26 cellular contexts compared by ENCODE assay signal in genomic region chr4:125303821-125304220, GRCh38. TPM values are rescaled to one million over a fixed set of nuclear protein-coding genes. Genes with fewer than 3 reads are reported as not detected.
"Had no signal": no experiment of that assay in that cellular context is flagged by ENCODE, and none has a peak within 500 bp of the region (broad histone marks: within the 10 kb centered on the region; RNA-seq: fewer than 3 reads in every experiment).

No MANE protein-coding gene starts in this region.

- H3K27me3 ChIP-seq: esophagus squamous epithelium, heart right ventricle, left lung, stomach, tibial artery had no signal

- H3K27ac ChIP-seq: coronary artery, esophagus squamous epithelium, heart right ventricle, left lung, parathyroid adenoma, prostate gland, stomach, tibial artery had no signal

- H3K9ac ChIP-seq: parathyroid adenoma had no signal

- H2AFZ ChIP-seq: parathyroid adenoma had no signal

- H3K36me3 ChIP-seq: esophagus squamous epithelium, heart right ventricle, left lung, prostate gland, stomach, tibial artery had no signal

- H3K9me3 ChIP-seq: esophagus squamous epithelium, heart right ventricle, left lung, prostate gland, stomach, tibial artery had no signal

- H3K4me3 ChIP-seq: coronary artery, esophagus squamous epithelium, heart right ventricle, left lung, prostate gland, stomach, tibial artery had no signal

- ATAC-seq: heart right ventricle; left lung; naive thymus-derived CD8-positive, alpha-beta T cell; right cardiac atrium had no signal

- H3K4me1 ChIP-seq: heart right ventricle, left lung, parathyroid adenoma, prostate gland, stomach, tibial artery had no signal

- H3K79me2 ChIP-seq: parathyroid adenoma had no signal

- DNase-seq: dermis blood vessel endothelial cell; effector memory CD4-positive, alpha-beta T cell; erythroblast; esophagus squamous epithelium; foreskin melanocyte; glutamatergic neuron; heart right ventricle; hippocampal formation; left lung; mesendoderm; midbrain; naive thymus-derived CD8-positive, alpha-beta T cell; nephron progenitor cell; occipital lobe; right cardiac atrium; small intestine; stimulated activated CD4-positive, alpha-beta T cell treated with anti-CD3 and anti-CD28 coated beads, Interleukin-12 subunit alpha, Interleukin-12 subunit beta, amount 100 ng/mL, for 4 hours; stimulated activated CD4-positive, alpha-beta T cell treated with anti-CD3 and anti-CD28 coated beads, Interleukin-1b, Interleukin-23, amount 100 ng/mL, for 48 hours; stimulated activated CD4-positive, alpha-beta T cell treated with anti-CD3 and anti-CD28 coated beads, Interleukin-4, amount 100 ng/mL, for 1 hour; stimulated activated CD8-positive, alpha-beta memory T cell treated with anti-CD3 and anti-CD28 coated beads, Interleukin-4, amount 100 ng/mL, for 48 hours; stimulated activated naive CD4-positive, alpha-beta T cell treated with Interleukin-2 at 50 U/mL for 16 hours; stomach; tibial artery had no signal

RNA-seq across cellular contexts. Expression of gene FAT4, which starts 10.9 kb away (rescaled TPM):
- polyA plus RNA-seq: naive thymus-derived CD8-positive, alpha-beta T cell had no signal
